In the genomic region with DNA sequence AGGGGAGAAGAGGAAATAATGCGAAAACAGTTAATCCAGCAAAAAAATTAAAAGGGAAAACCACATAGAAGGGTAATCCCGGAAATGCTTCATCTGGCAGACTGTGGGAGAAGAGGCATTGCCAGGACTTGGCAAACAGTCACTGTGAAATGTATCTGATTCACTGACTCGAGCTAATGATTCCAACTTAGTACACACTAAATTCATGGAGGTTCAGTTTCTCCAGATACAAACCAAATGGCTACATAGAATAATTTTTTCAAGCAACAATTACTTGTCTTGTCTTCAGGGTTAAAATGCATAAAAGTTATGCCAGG, we compare ENCODE assay signal across 9 cellular contexts. TPM values are rescaled to one million over a fixed set of nuclear protein-coding genes. Genes with fewer than 3 reads are reported as not detected.
A peak's percentile ranks its signal among the peaks of the same experiment; 100 is the strongest.
DNase-seq lines count a peak whose midpoint lies in the region; ATAC-seq and TF ChIP-seq lines count a peak whose summit lies in the region.
"Had no signal": no experiment of that assay in that cellular context is flagged by ENCODE, and none has a peak within 500 bp of the region (broad histone marks: within the 10 kb centered on the region; RNA-seq: fewer than 3 reads in every experiment).

No MANE protein-coding gene starts in this region.

- H3K9ac ChIP-seq in mesenchymal stem cell (ENCODE audit: low read length) (peak overlapping the region; percentile 68), neural progenitor cell (no peak overlapping the region)

- H2AK5ac ChIP-seq in mesenchymal stem cell (ENCODE audit: low read length, severe bottlenecking), result no peak overlapping the region

- no peak overlapping the region for H3K14ac ChIP-seq in mesenchymal stem cell (ENCODE audit: low read length in 2 of 2)

- H3K4me3 Mint-ChIP-seq in neural progenitor cell, result no peak overlapping the region

- no peak overlapping the region for H2AFZ ChIP-seq in mesenchymal stem cell (ENCODE audit: low read depth, low read length)
- no peak overlapping the region for H2AFZ ChIP-seq in neural progenitor cell (replicated peaks)

- no peak overlapping the region for H2BK15ac ChIP-seq in mesenchymal stem cell (ENCODE audit: low read depth, poor library complexity, severe bottlenecking)

- peaks cover 60% of the 10 kb centered on the region for H4K20me1 ChIP-seq in neural progenitor cell (ENCODE audit: low read depth)

- H3K27me3 ChIP-seq in mesenchymal stem cell (ENCODE audit: control insufficient read depth in 1 of 2, insufficient read depth in 1 of 2, low read length in 2 of 2) (no peaks in the 10 kb centered on the region), neural progenitor cell (no peaks in the 10 kb centered on the region)

- peak; percentile 48 for DNase-seq in AG08396 (ENCODE audit: low spot score)
- peak; percentile 85 for DNase-seq in LHCN-M2 (ENCODE audit: low read depth)
- peak; percentile 31 for DNase-seq in dedifferentiated amniotic fluid mesenchymal stem cell (ENCODE audit: extremely low spot score)
- peak; percentile 21 for DNase-seq in mesenchymal stem cell
- DNase-seq in neural progenitor cell (ENCODE audit: low spot score), result no peak
- DNase-seq: DMS53 had no signal

- no peak overlapping the region for H2BK12ac ChIP-seq in mesenchymal stem cell (ENCODE audit: low read length in 2 of 2)

- no peak overlapping the region for H2BK120ac ChIP-seq in mesenchymal stem cell (ENCODE audit: low read depth, low read length)

- no peaks in the 10 kb centered on the region for H3K9me3 Mint-ChIP-seq in neural progenitor cell

- no peak overlapping the region for H3K4ac ChIP-seq in mesenchymal stem cell (ENCODE audit: low read depth in 1 of 2, low read length in 2 of 2)

- no peaks in the 10 kb centered on the region for H3F3A ChIP-seq in neural progenitor cell (ENCODE audit: low read depth)

- H3K18ac ChIP-seq in mesenchymal stem cell (ENCODE audit: low read depth in 1 of 2, low read length in 2 of 2), result no peak overlapping the region

- H3K27ac ChIP-seq in mesenchymal stem cell (ENCODE audit: low read length, poor library complexity, severe bottlenecking) (no peak overlapping the region), neural progenitor cell (no peak overlapping the region)

- no peak for TF ChIP-seq CTCF in neural progenitor cell (IDR thresholded peaks at IDR 0.05)

- no peak overlapping the region for H3K23ac ChIP-seq in mesenchymal stem cell (ENCODE audit: low read length in 2 of 2)

- H3K36me3 Mint-ChIP-seq in neural progenitor cell, result peaks cover 45% of the 10 kb centered on the region

- peaks cover 35 to 59% of the 10 kb centered on the region in 2 experiments for H3K36me3 ChIP-seq in mesenchymal stem cell (ENCODE audit: control insufficient read depth in 1 of 2, insufficient read depth in 2 of 2, low read depth in 1 of 2, low read length in 2 of 2)
- peaks cover 8% of the 10 kb centered on the region for H3K36me3 ChIP-seq in neural progenitor cell

- H3K4me1 ChIP-seq in mesenchymal stem cell (ENCODE audit: control insufficient read depth, insufficient read depth, low read depth, low read length), result peaks cover 7% of the 10 kb centered on the region
- no peaks in the 10 kb centered on the region for H3K4me1 ChIP-seq in neural progenitor cell

- H4K91ac ChIP-seq in mesenchymal stem cell (ENCODE audit: low read length), result no peak overlapping the region

- no peak for ATAC-seq in GM21390 (IDR thresholded peaks at IDR 0.05; ENCODE audit: unreplicated experiment)
- ATAC-seq in HG03159 (IDR thresholded peaks at IDR 0.05; ENCODE audit: unreplicated experiment), result no peak
- no peak for ATAC-seq in HG03196 (IDR thresholded peaks at IDR 0.05; ENCODE audit: unreplicated experiment)

- no peak overlapping the region for H3K27ac Mint-ChIP-seq in neural progenitor cell

- no peaks in the 10 kb centered on the region for H3K9me3 ChIP-seq in mesenchymal stem cell (ENCODE audit: control insufficient read depth, low read length)
- H3K9me3 ChIP-seq in neural progenitor cell (ENCODE audit: low read depth), result no peaks in the 10 kb centered on the region

- 94% methylated on average over 3 of the region's 3 CpGs for WGBS in mesenchymal stem cell

- no peaks in the 10 kb centered on the region for H3K27me3 Mint-ChIP-seq in neural progenitor cell (ENCODE audit: insufficient read depth, low read depth)

- no peak overlapping the region for H2BK5ac ChIP-seq in mesenchymal stem cell (ENCODE audit: low read depth, low read length, poor library complexity, severe bottlenecking)

- H3K4me1 Mint-ChIP-seq in neural progenitor cell, result no peaks in the 10 kb centered on the region

- peaks cover 2% of the 10 kb centered on the region for H3K79me1 ChIP-seq in mesenchymal stem cell (replicated peaks; ENCODE audit: low read length, poor library complexity, severe bottlenecking)

- no peak overlapping the region for H4K8ac ChIP-seq in mesenchymal stem cell (ENCODE audit: low read length)

- H3K4me3 ChIP-seq in mesenchymal stem cell (ENCODE audit: insufficient read depth in 1 of 2, low read depth in 1 of 2, low read length in 2 of 2) (peak overlapping the region in 1 of 2 experiments; percentile 38), neural progenitor cell (no peak overlapping the region)

- H3K4me2 ChIP-seq in mesenchymal stem cell (ENCODE audit: low read length, poor library complexity, severe bottlenecking), result no peak overlapping the region
- no peak overlapping the region for H3K4me2 ChIP-seq in neural progenitor cell

- peaks cover 100% of the 10 kb centered on the region for H3K79me2 ChIP-seq in neural progenitor cell (ENCODE audit: low read depth)

RNA-seq across cellular contexts. Expression of a gene that starts 36.4 kb away (rescaled TPM):
- total RNA-seq in LHCN-M2 (2014; rRNA removed), result 341 and 359 TPM in 2 replicates
- 152 TPM for polyA plus RNA-seq in LHCN-M2 (2012)
- polyA plus RNA-seq in mesenchymal stem cell (2013, experiment 1 of 2), result 202 TPM
- 204 TPM for polyA plus RNA-seq in mesenchymal stem cell (2013, experiment 2 of 2)
- 492 and 592 TPM in 2 replicates for total RNA-seq in neural progenitor cell (ENCODE audit: low replicate concordance)
